1 cellular context compared by ENCODE assay signal in the genomic region with DNA sequence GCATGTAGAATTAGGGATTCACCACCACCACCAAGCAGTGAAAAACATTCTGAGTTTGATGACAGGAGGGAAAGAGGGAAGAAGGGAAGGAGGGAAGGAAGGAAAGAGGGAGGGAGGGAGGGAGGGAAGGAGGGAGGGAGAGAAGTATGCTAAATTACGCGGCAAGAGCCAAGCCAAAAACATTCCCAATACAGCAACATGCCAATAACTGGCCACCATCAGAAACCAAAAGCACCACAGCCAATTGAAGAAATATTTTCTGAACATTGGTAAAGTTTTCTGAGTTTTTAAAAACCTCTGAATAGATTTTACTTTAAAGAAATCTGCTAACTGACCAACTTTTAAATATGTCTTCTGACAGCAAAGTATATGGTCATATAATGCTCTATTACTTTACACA.
TF ChIP-seq lines count a peak whose summit lies in the region.

No MANE protein-coding gene starts in this region.

TF ChIP-seq in HepG2, 621 proteins besides CTCF, POLR2A, EP300 and RAD21 (continued from another document):
- TF ChIP-seq, protein P1, sequence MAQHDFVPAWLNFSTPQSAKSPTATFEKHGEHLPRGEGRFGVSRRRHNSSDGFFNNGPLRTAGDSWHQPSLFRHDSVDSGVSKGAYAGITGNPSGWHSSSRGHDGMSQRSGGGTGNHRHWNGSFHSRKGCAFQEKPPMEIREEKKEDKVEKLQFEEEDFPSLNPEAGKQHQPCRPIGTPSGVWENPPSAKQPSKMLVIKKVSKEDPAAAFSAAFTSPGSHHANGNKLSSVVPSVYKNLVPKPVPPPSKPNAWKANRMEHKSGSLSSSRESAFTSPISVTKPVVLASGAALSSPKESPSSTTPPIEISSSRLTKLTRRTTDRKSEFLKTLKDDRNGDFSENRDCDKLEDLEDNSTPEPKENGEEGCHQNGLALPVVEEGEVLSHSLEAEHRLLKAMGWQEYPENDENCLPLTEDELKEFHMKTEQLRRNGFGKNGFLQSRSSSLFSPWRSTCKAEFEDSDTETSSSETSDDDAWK (CRISPR knock-in tag; IDR thresholded peaks at IDR 0.05): no peak
